Comparison of ENCODE assay signal across 8 cellular contexts in the genomic region with DNA sequence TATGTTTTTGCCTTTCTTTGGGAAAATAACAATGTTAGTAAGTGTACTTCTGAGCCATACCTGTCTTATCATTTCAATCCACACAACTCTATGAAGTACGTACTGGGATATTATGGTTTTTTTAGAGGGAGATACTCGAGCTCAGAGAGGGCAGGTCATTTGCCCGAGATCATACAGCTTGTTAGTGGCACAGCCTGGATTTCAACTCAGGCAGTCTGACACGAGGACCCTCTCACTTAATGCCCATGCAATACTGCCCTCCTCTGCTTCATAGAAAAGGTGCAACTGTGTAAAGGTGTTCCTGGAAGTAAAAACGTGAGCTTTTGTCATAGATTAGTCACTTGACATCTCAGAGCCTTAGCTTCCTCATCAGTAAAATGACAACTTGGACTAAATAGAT.
A peak's percentile ranks its signal among the peaks of the same experiment; 100 is the strongest.
DNase-seq lines count a peak whose midpoint lies in the region; ATAC-seq and TF ChIP-seq lines count a peak whose summit lies in the region.

No MANE protein-coding gene starts in this region.

- intact Hi-C loops in heart left ventricle (cut with DNase I) (loop anchor here in 1 of 10 donors (10.0 kb wide), 1 partner anchor 331 kb away; no protein-coding TSS in a partner anchor), right lobe of liver (cut with DNase I) (no loop called here)

- H3K36me3 Mint-ChIP-seq in activated naive CD8-positive, alpha-beta T cell treated with anti-CD3 and anti-CD28 coated beads for 36 hours = no peaks in the 10 kb centered on the region

- ATAC-seq in heart left ventricle (no peak), HG02610 (IDR thresholded peaks at IDR 0.05; ENCODE audit: unreplicated experiment) (peak; percentile 56), right lobe of liver (peak; percentile 63 to 79 (median 67)), HG02884 (IDR thresholded peaks at IDR 0.05; ENCODE audit: unreplicated experiment) (no peak)

- H3K9me3 Mint-ChIP-seq in activated naive CD8-positive, alpha-beta T cell treated with anti-CD3 and anti-CD28 coated beads for 36 hours = no peaks in the 10 kb centered on the region

- H3K36me3 ChIP-seq in cardiac muscle cell (no peaks in the 10 kb centered on the region), heart left ventricle (no peaks in the 10 kb centered on the region), right lobe of liver (no peaks in the 10 kb centered on the region)

- H3K27ac Mint-ChIP-seq in activated naive CD8-positive, alpha-beta T cell treated with anti-CD3 and anti-CD28 coated beads for 36 hours = no peak overlapping the region

- H3K4me3 ChIP-seq in cardiac muscle cell (no peak overlapping the region), heart left ventricle (no peak overlapping the region), right lobe of liver (no peak overlapping the region)

- TF ChIP-seq CTCF in cardiac muscle cell (IDR thresholded peaks at IDR 0.05; ENCODE audit: low read depth, low read length) (no peak), heart left ventricle (IDR thresholded peaks at IDR 0.05) (peak in 3 of 12 donors; percentile 8 to 31 (median 15)), right lobe of liver (IDR thresholded peaks at IDR 0.05) (peak; percentile 19 to 31 (median 26))

- H3K27ac ChIP-seq in cardiac muscle cell (no peak overlapping the region), heart left ventricle (no peak overlapping the region), right lobe of liver (no peak overlapping the region)

- TF ChIP-seq POLR2A in heart left ventricle (IDR thresholded peaks at IDR 0.05) (no peak), right lobe of liver (IDR thresholded peaks at IDR 0.05) (no peak)

- H3K4me3 Mint-ChIP-seq in activated naive CD8-positive, alpha-beta T cell treated with anti-CD3 and anti-CD28 coated beads for 36 hours = no peak overlapping the region

- peaks cover 75% of the 10 kb centered on the region for H3K27me3 ChIP-seq in cardiac muscle cell
- peaks cover 13 to 76% (median 37%) of the 10 kb centered on the region in 9 donors for H3K27me3 ChIP-seq in heart left ventricle
- H3K27me3 ChIP-seq in right lobe of liver = peaks cover 0 to 22% of the 10 kb centered on the region in 2 donors

- H3K4me1 Mint-ChIP-seq in activated naive CD8-positive, alpha-beta T cell treated with anti-CD3 and anti-CD28 coated beads for 36 hours = peaks cover 15% of the 10 kb centered on the region

- DNase-seq in cardiac muscle cell (ENCODE audit: low read depth in 1 of 2, low spot score in 1 of 2) (peak; percentile 13 to 27), heart left ventricle (no peak), NCI-H1105 treated with DMSO at 0.1 percent for 48 hours (lab: John Stamatoyannopoulos, UW) (peak; percentile 51), right lobe of liver (no peak)
- DNase-seq in activated naive CD8-positive, alpha-beta T cell treated with anti-CD3 and anti-CD28 coated beads for 36 hours = peak; percentile 16
- DNase-seq in stimulated activated naive CD4-positive, alpha-beta T cell treated with Interleukin-2 at 50 U/mL for 16 hours (lab: John Stamatoyannopoulos, UW) = no peak

- H3K9me3 ChIP-seq in cardiac muscle cell (ENCODE audit: low read depth) (no peaks in the 10 kb centered on the region), heart left ventricle (no peaks in the 10 kb centered on the region), right lobe of liver (no peaks in the 10 kb centered on the region)

- H3K4me1 ChIP-seq in cardiac muscle cell (ENCODE audit: low read depth) (no peaks in the 10 kb centered on the region), heart left ventricle (peaks cover 0 to 26% (median 5%) of the 10 kb centered on the region in 12 donors), right lobe of liver (peaks cover 0 to 5% (median 0%) of the 10 kb centered on the region in 4 donors)

- peaks cover 83% of the 10 kb centered on the region for H3K27me3 Mint-ChIP-seq in activated naive CD8-positive, alpha-beta T cell treated with anti-CD3 and anti-CD28 coated beads for 36 hours

- 36 to 40% (median 37%) methylated on average over 5 of the region's 5 CpGs for WGBS in heart left ventricle, 4 donors
- 22% methylated on average over 5 of the region's 5 CpGs for WGBS in right lobe of liver (ENCODE audit: insufficient coverage, low coverage, low lambda C conversion rate, missing lambda C conversion rate)

Comparison
In these comparisons a context has a peak if more than half of its experiments do, and no peak if none do; other contexts are left out.
1. DNase-seq: peak in cardiac muscle cell (2 of 2), NCI-H1105 treated with DMSO at 0.1 percent for 48 hours (single experiment) and activated naive CD8-positive, alpha-beta T cell treated with anti-CD3 and anti-CD28 coated beads for 36 hours (single experiment); none in heart left ventricle (0 of 5), right lobe of liver (0 of 3) and stimulated activated naive CD4-positive, alpha-beta T cell treated with Interleukin-2 at 50 U/mL for 16 hours (single experiment).
2. ATAC-seq: peak in HG02610 (single experiment) and right lobe of liver (4 of 4); none in heart left ventricle (0 of 4) and HG02884 (single experiment).